Comparison of ENCODE assay signal across 10 cellular contexts in the genomic region with DNA sequence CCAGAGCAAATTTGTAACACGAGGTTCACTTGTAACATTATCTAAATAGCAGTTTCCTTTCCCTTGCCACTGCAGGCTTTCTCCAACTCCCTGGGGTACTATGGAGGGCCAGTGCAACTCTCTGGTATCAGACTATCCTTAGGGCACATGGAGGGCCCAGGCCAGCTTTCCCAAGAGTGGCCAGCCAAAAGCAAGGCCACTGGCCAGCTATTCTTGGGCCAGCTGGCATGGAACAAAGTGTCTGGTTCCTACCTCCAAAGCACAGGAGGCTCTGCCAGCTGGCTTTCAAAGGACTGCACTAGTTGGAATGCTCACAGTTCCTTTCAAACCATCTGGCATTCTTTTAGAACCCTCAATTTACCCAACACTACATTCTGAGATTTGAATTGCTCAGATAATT. TPM values are rescaled to one million over a fixed set of nuclear protein-coding genes. Genes with fewer than 3 reads are reported as not detected.
DNase-seq lines count a peak whose midpoint lies in the region; ATAC-seq, FAIRE-seq and TF ChIP-seq lines count a peak whose summit lies in the region.
"Had no signal": no experiment of that assay in that cellular context is flagged by ENCODE, and none has a peak within 500 bp of the region (broad histone marks: within the 10 kb centered on the region; RNA-seq: fewer than 3 reads in every experiment).

No MANE protein-coding gene starts in this region.

- no peak for FAIRE-seq in K562 (lab: Jason Lieb, UNC)
- FAIRE-seq: G401.6, small intestine had no signal

- intact Hi-C loops in K562 (cut with micrococcal nuclease) (no loop called here), testis (cut with DNase I; ENCODE audit: low total_unique reads) (no loop called here)

- no TSS peak for BruUV-seq in K562 (replicated peaks; lab: Mats Ljungman, UMichigan)

- peak overlapping the region in 1 of 2 experiments; percentile 86; a peak in 1 of 4 replicates for H3K9ac ChIP-seq in K562 (ENCODE audit: insufficient read depth in 1 of 2, low read depth in 2 of 2, low read length in 2 of 2)

- peaks cover 32% of the 10 kb centered on the region for H3K36me3 ChIP-seq in K562 (ENCODE audit: control insufficient read depth, insufficient read depth, low read length)
- H3K36me3 ChIP-seq in testis (ENCODE audit: low read depth, missing control alignments) = no peaks in the 10 kb centered on the region

- peak overlapping the region; percentile 52; the same call in 1 of the 3 replicates for H3K27ac ChIP-seq in K562 (ENCODE audit: extremely low read depth, low read depth, low read length)
- H3K27ac ChIP-seq in testis = peak overlapping the region in 1 of 2 donors; percentile 14

- POLR2A ChIA-PET in K562 (lab: Yijun Ruan, JAX) = interaction anchor here (1.9 kb wide), 1 partner anchor 8 kb away, joined by 8 read pairs; no protein-coding TSS in a partner anchor

- no peaks in the 10 kb centered on the region for H3K27me3 ChIP-seq in K562 (ENCODE audit: control insufficient read depth in 2 of 2, insufficient read depth in 2 of 2, low read length in 2 of 2)
- H3K27me3 ChIP-seq in testis = no peaks in the 10 kb centered on the region

- H4K20me1 ChIP-seq in K562 (replicated peaks; ENCODE audit: control insufficient read depth, insufficient read depth, low read length) = peaks cover 16% of the 10 kb centered on the region

- H3K9me3 ChIP-seq in K562 (replicated peaks; ENCODE audit: control insufficient read depth, insufficient read depth, low read depth, low read length) = no peaks in the 10 kb centered on the region
- no peaks in the 10 kb centered on the region for H3K9me3 ChIP-seq in testis

- H3K79me2 ChIP-seq in K562 (ENCODE audit: control insufficient read depth, insufficient read depth, low read length) = peaks cover 94% of the 10 kb centered on the region

- CTCF ChIA-PET in K562 (lab: Yijun Ruan, JAX; ENCODE audit: low intra/inter-chr PET ratio) = interaction anchor here (0.7 kb wide), 1 partner anchor 9 kb away, joined by 3 read pairs; no protein-coding TSS in a partner anchor

- WGBS in K562 (ENCODE audit: insufficient coverage, low coverage, missing lambda C conversion rate) = 14% methylated on average over 1 of the region's 1 CpG
- WGBS in testis, 2 donors = 9 to 25% methylated on average over 1 of the region's 1 CpG

- H3K4me1 ChIP-seq in K562 (replicated peaks in 1 of 2; ENCODE audit: control insufficient read depth in 2 of 2, insufficient read depth in 2 of 2, low read length in 2 of 2) (peaks cover 22 to 44% of the 10 kb centered on the region in 2 experiments; a peak in 4 of 5 replicates), testis (peaks cover 15% of the 10 kb centered on the region)

- H3K4me3 ChIP-seq in K562 (no peak overlapping the region), testis (no peak overlapping the region)

- H3K9me1 ChIP-seq in K562 (ENCODE audit: control insufficient read depth, insufficient read depth, low read length) = peaks cover 2% of the 10 kb centered on the region

- peak; percentile 47 for DNase-seq in LHCN-M2 (ENCODE audit: low read depth)
- no peak for DNase-seq in K562 (ENCODE audit: extremely low read depth in 1 of 4, low spot score in 3 of 4)
- peak; percentile 90 for DNase-seq in left lobe of liver (ENCODE audit: low spot score)
- DNase-seq in testis = peak; percentile 57
- DNase-seq in activated CD4-positive, alpha-beta T cell treated with anti-CD3 and anti-CD28 coated beads, Interleukin-2, amount 50 U/mL, for 48 hours = no peak
- DNase-seq in COLO668 (lab: John Stamatoyannopoulos, UW; ENCODE audit: unreplicated experiment) = no peak
- no peak for DNase-seq in DMS79 (lab: John Stamatoyannopoulos, UW)
- DNase-seq: effector memory CD8-positive, alpha-beta T cell; small intestine had no signal

- TF ChIP-seq POLR2A in K562 (conservative IDR thresholded peaks at IDR 0.05) (no peak), testis (IDR thresholded peaks at IDR 0.05) (no peak)

- ATAC-seq in K562 = no peak
- peak; percentile 100 for ATAC-seq in left lobe of liver
- ATAC-seq: effector memory CD8-positive, alpha-beta T cell had no signal

- H2AFZ ChIP-seq in K562 (ENCODE audit: low read depth, low read length) = no peak overlapping the region

- no peak for TF ChIP-seq EP300 in K562 (IDR thresholded peaks at IDR 0.05; ENCODE audit: low read length)

- in situ Hi-C loops in K562 (cut with MboI) = no loop called here

- H3K4me2 ChIP-seq in K562 (ENCODE audit: insufficient read depth, low read length) = no peak overlapping the region; the same call in 1 of the 2 replicates

- no peak for TF ChIP-seq CTCF in K562 (IDR thresholded peaks at IDR 0.05 in 2 of 3, conservative IDR thresholded peaks at IDR 0.05 in 1 of 3; ENCODE audit: insufficient read depth in 2 of 3, low read depth in 1 of 3, low read length in 3 of 3)
- TF ChIP-seq CTCF in testis (IDR thresholded peaks at IDR 0.05) = no peak

- TF ChIP-seq RAD21 in K562 (CRISPR knock-in tag; conservative IDR thresholded peaks at IDR 0.05 in 1 of 2, IDR thresholded peaks at IDR 0.05 in 1 of 2) = no peak

TF ChIP-seq in K562, 482 proteins besides CTCF, POLR2A, EP300 and RAD21 (continues in another document):
- TF ChIP-seq, protein P1, sequence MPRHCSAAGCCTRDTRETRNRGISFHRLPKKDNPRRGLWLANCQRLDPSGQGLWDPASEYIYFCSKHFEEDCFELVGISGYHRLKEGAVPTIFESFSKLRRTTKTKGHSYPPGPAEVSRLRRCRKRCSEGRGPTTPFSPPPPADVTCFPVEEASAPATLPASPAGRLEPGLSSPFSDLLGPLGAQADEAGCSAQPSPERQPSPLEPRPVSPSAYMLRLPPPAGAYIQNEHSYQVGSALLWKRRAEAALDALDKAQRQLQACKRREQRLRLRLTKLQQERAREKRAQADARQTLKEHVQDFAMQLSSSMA (CRISPR knock-in tag; IDR thresholded peaks at IDR 0.05) = no peak
- no peak for TF ChIP-seq PHF21A (IDR thresholded peaks at IDR 0.05; ENCODE audit: borderline replicate concordance, low read depth)
- TF ChIP-seq, protein P2, sequence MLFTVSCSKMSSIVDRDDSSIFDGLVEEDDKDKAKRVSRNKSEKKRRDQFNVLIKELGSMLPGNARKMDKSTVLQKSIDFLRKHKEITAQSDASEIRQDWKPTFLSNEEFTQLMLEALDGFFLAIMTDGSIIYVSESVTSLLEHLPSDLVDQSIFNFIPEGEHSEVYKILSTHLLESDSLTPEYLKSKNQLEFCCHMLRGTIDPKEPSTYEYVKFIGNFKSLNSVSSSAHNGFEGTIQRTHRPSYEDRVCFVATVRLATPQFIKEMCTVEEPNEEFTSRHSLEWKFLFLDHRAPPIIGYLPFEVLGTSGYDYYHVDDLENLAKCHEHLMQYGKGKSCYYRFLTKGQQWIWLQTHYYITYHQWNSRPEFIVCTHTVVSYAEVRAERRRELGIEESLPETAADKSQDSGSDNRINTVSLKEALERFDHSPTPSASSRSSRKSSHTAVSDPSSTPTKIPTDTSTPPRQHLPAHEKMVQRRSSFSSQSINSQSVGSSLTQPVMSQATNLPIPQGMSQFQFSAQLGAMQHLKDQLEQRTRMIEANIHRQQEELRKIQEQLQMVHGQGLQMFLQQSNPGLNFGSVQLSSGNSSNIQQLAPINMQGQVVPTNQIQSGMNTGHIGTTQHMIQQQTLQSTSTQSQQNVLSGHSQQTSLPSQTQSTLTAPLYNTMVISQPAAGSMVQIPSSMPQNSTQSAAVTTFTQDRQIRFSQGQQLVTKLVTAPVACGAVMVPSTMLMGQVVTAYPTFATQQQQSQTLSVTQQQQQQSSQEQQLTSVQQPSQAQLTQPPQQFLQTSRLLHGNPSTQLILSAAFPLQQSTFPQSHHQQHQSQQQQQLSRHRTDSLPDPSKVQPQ (CRISPR knock-in tag; IDR thresholded peaks at IDR 0.05; ENCODE audit: borderline replicate concordance) = no peak

RNA-seq across cellular contexts. Expression of a gene that starts 8.7 kb away (rescaled TPM):
- total RNA-seq in LHCN-M2 (2014; rRNA removed) (21.7 and 26.5 TPM in 2 replicates), K562 (2014; rRNA removed) (15.7 and 17.3 TPM in 2 replicates), K562 (2014; rRNA removed; fragmentation: Illumina TruSeq; extraction: Trizol) (18.8 and 20.3 TPM in 2 replicates), K562 (2015; rRNA removed; fragmentation: Illumina TruSeq; extraction: Trizol) (14.1 and 14.7 TPM in 2 replicates), K562 (2021) (42.6 and 51.9 TPM in 2 replicates), left lobe of liver (1.4 TPM), testis (10 to 100 TPM; 13.5 to 14.2 TPM)
- polyA plus RNA-seq in LHCN-M2 (2012) = 18.3 TPM
- 44.6 and 48.3 TPM in 2 replicates for total RNA-seq in K562 (2011; cell fraction: chromatin; rRNA removed; ENCODE audit: low replicate concordance)
- total RNA-seq in K562 (2011; cell fraction: nucleolus; rRNA removed) = 26.7 and 28.9 TPM in 2 replicates
- 56.0 and 88.0 TPM in 2 replicates for total RNA-seq in K562 (2011; cell fraction: nucleoplasm; rRNA removed)
- polyA plus RNA-seq in K562 (2011; rRNA removed) (23.1 and 43.4 TPM in 2 replicates), K562 (2014; fragmentation: Illumina TruSeq; extraction: Trizol) (33.9 and 35.5 TPM in 2 replicates), K562 (2014; fragmentation: Nextera tagmentation; extraction: Ambion mirVana) (10 to 100 TPM; 10.1 to 21.8 TPM), K562 (2014; rRNA removed) (21.0 and 22.4 TPM in 2 replicates), testis (ENCODE audit: insufficient read depth, low read depth, low replicate concordance) (11.0 TPM)
- polyA plus RNA-seq in K562 (2011; cell fraction: cytosol; rRNA removed) = 24.8 and 52.3 TPM in 2 replicates
- 39.0 and 49.3 TPM in 2 replicates for polyA plus RNA-seq in K562 (2011; cell fraction: nucleus; rRNA removed)
- 22.7 and 30.7 TPM in 2 replicates for polyA plus RNA-seq in K562 (2012)
- polyA minus RNA-seq in K562 (2011; rRNA and poly(A)+ RNA removed) = 19.7 and 35.1 TPM in 2 replicates
- 25.3 and 46.8 TPM in 2 replicates for polyA minus RNA-seq in K562 (2011; cell fraction: cytosol; rRNA and poly(A)+ RNA removed)
- 10.1 and 22.5 TPM in 2 replicates for polyA minus RNA-seq in K562 (2011; cell fraction: nucleus; rRNA and poly(A)+ RNA removed)

Comparison
In these comparisons a context has a peak if more than half of its experiments do, and no peak if none do; other contexts are left out.
1. DNase-seq: peak in LHCN-M2 (single experiment), left lobe of liver (single experiment) and testis (single experiment); none in K562 (0 of 4), activated CD4-positive, alpha-beta T cell treated with anti-CD3 and anti-CD28 coated beads, Interleukin-2, amount 50 U/mL, for 48 hours (0 of 2), COLO668 (single experiment) and DMS79 (single experiment).